In genomic region chr20:41895633-41896032, GRCh38 we compare ENCODE assay signal across 34 cellular contexts.
"Had no signal": no experiment of that assay in that cellular context is flagged by ENCODE, and none has a peak within 500 bp of the region (broad histone marks: within the 10 kb centered on the region; RNA-seq: fewer than 3 reads in every experiment).

No MANE protein-coding gene starts in this region.

- H3K27ac ChIP-seq: adrenal gland, body of pancreas, brain microvascular endothelial cell, breast epithelium, VCaP had no signal

- H3K4me3 ChIP-seq: adrenal gland, body of pancreas, breast epithelium had no signal

- H3K27me3 ChIP-seq: adrenal gland, body of pancreas, brain microvascular endothelial cell, breast epithelium had no signal

- FAIRE-seq: astrocyte, TTC549 had no signal

- DNase-seq: activated B cell treated with CpG ODN at 0.5 μM for 24 hours; activated CD4-positive, alpha-beta memory T cell treated with anti-CD3 and anti-CD28 coated beads for 36 hours; activated CD4-positive, alpha-beta T cell treated with anti-CD3 and anti-CD28 coated beads for 4 hours; activated CD4-positive, alpha-beta T cell treated with anti-CD3 and anti-CD28 coated beads, Interleukin-2, amount 10 ng/mL, durations not matched to agents 24 days and 14 days; activated CD4-positive, alpha-beta T cell treated with anti-CD3 and anti-CD28 coated beads, Interleukin-2, amount 50 U/mL, for 1 hour; activated CD4-positive, alpha-beta T cell treated with anti-CD3 and anti-CD28 coated beads, Interleukin-2, amount 50 U/mL, for 4 hours; activated CD4-positive, CD25-positive, alpha-beta regulatory T cell treated with anti-CD3 and anti-CD28 coated beads, Interleukin-2, amount 50 U/mL, for 72 hours; activated CD8-positive, alpha-beta memory T cell treated with anti-CD3 and anti-CD28 coated beads, Interleukin-2, amount 50 U/mL, for 4 hours; activated CD8-positive, alpha-beta T cell treated with anti-CD3 and anti-CD28 coated beads for 36 hours; activated effector memory CD4-positive, alpha-beta T cell treated with anti-CD3 and anti-CD28 coated beads, Interleukin-2, amount 50 U/mL, for 16 hours; activated gamma-delta T cell treated with Interleukin-2 at 50 U/mL for 16 hours; activated naive CD4-positive, alpha-beta T cell; activated naive CD4-positive, alpha-beta T cell treated with anti-CD3 and anti-CD28 coated beads for 36 hours; activated naive CD4-positive, alpha-beta T cell treated with anti-CD3 and anti-CD28 coated beads, Interleukin-2, amount 50 U/mL, for 16 hours; activated naive CD8-positive, alpha-beta T cell treated with anti-CD3 and anti-CD28 coated beads for 36 hours; activated T-cell treated with anti-CD3 and anti-CD28 coated beads for 4 hours; activated T-cell treated with anti-CD3 and anti-CD28 coated beads, Interleukin-2, amount 50 U/mL, for 1 hour; activated T-cell treated with anti-CD3 and anti-CD28 coated beads, Interleukin-2, amount 50 U/mL, for 4 hours; activated T-cell treated with anti-CD3 and anti-CD28 coated beads, Interleukin-2, amount 50 U/mL, for 72 hours; adrenal gland; amniotic stem cell; aorta; body of pancreas; brain microvascular endothelial cell; central memory CD4-positive, alpha-beta T cell; T-helper 1 cell; T-helper 2 cell; T-helper 9 cell had no signal

- ATAC-seq: activated CD8-positive, alpha-beta T cell treated with anti-CD3 and anti-CD28 coated beads for 36 hours; activated naive CD4-positive, alpha-beta T cell treated with anti-CD3 and anti-CD28 coated beads, Interleukin-2, amount 50 U/mL, for 72 hours; activated T-cell treated with anti-CD3 and anti-CD28 coated beads, Interleukin-2, amount 50 U/mL, for 4 hours; activated T-cell treated with anti-CD3 and anti-CD28 coated beads, Interleukin-2, amount 50 U/mL, for 72 hours; activated T-helper 17 cell treated with anti-CD3 and anti-CD28 coated beads, Interleukin-2, amount 50 U/mL, for 72 hours; body of pancreas had no signal

- H3K4me1 ChIP-seq: adrenal gland, body of pancreas, breast epithelium had no signal

- H3K36me3 ChIP-seq: adrenal gland, brain microvascular endothelial cell, breast epithelium had no signal

- H3K9me3 ChIP-seq: adrenal gland, body of pancreas, breast epithelium had no signal
